ENCODE assay signal across 1 cellular context in the genomic region with DNA sequence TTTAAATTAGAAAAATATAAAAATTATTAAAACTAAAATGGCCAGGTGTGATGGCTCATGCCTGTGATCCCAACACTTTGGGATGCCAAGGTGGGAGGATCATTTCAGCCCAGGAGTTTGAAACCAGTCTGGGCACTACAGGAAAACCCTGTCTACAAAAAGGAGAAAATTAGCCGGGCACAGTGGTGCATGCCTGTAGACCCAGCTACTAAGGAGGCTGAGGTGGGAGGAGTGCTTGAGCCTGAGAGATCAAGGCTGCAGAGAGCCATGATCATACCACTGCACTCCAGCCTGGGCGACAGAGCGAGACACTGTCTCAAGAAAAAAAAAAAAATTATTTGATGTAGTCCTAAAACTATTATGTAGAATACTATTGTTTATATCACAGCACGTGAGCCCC.
A peak's percentile ranks its signal among the peaks of the same experiment; 100 is the strongest.
TF ChIP-seq lines count a peak whose summit lies in the region.

No MANE protein-coding gene starts in this region.

TF ChIP-seq in K562, 482 proteins besides CTCF, POLR2A, EP300 and RAD21:
- peak; percentile 16 for TF ChIP-seq SP2 (IDR thresholded peaks at IDR 0.05; ENCODE audit: extremely low read depth, low read depth, low read length, poor library complexity, severe bottlenecking)
